Comparison of ENCODE assay signal across 17 cellular contexts in the genomic region with DNA sequence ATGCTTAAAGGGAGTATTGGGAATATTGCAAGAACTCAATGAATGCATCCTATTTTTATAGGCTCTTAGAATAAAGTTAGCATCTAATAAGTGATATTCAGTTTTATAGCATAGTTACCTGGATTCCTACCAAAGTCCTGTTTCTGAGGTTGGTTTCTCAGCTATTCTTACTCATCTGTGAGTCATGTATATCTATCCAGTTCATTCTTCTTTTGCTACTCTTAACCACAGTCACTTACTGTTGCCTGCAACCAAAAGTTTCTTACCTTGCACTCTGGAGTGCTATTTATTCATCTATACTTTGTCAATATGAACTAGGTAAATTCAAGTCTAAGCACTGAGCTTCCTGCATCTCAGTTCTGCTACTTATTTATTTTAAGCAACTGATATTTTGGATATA.
DNase-seq lines count a peak whose midpoint lies in the region; ATAC-seq, FAIRE-seq and TF ChIP-seq lines count a peak whose summit lies in the region.
"Had no signal": no experiment of that assay in that cellular context is flagged by ENCODE, and none has a peak within 500 bp of the region (broad histone marks: within the 10 kb centered on the region; RNA-seq: fewer than 3 reads in every experiment).

No MANE protein-coding gene starts in this region.

- no peak overlapping the region for H3K4me3 Mint-ChIP-seq in activated CD4-positive, alpha-beta T cell treated with anti-CD3 and anti-CD28 coated beads for 36 hours
- H3K4me3 Mint-ChIP-seq in astrocyte (ENCODE audit: unreplicated experiment): no peak overlapping the region
- H3K4me3 Mint-ChIP-seq in stimulated activated naive CD8-positive, alpha-beta T cell treated with anti-CD3 and anti-CD28 coated beads, Interleukin-15, amount 100 ng/mL, for 72 hours: no peak overlapping the region
- H3K4me3 Mint-ChIP-seq in stimulated activated memory B cell treated with anti-CD40 and anti-IgM and Interleukin-4, amounts not matched to agents 10 μg/mL and 1 μg/mL and 100 μg/mL, for 72 hours: no peak overlapping the region
- H3K4me3 Mint-ChIP-seq: activated T-cell treated with anti-CD3 and anti-CD28 coated beads, Interleukin-2, amount 50 U/mL, for 4 hours; T-helper 1 cell treated with Interleukin-12 subunit alpha and Interleukin-12 subunit beta and Interleukin-4 antibody, amounts not matched to agents 30 μg/mL and 1 μg/mL, for 36 hours had no signal

- DNase-seq in activated CD4-positive, alpha-beta T cell treated with anti-CD3 and anti-CD28 coated beads for 36 hours: no peak
- no peak for DNase-seq in activated CD4-positive, alpha-beta T cell treated with anti-CD3 and anti-CD28 coated beads, Interleukin-2, amount 50 U/mL, for 4 hours
- peak; percentile 75 for DNase-seq in astrocyte (ENCODE audit: low read depth)
- DNase-seq in stimulated activated naive CD8-positive, alpha-beta T cell treated with anti-CD3 and anti-CD28 coated beads, Interleukin-15, amount 100 ng/mL, for 72 hours: no peak
- no peak for DNase-seq in HAP-1 (ENCODE audit: low spot score in 2 of 2)
- DNase-seq: activated CD4-positive, alpha-beta T cell treated with anti-CD3 and anti-CD28 coated beads for 4 hours; activated T-cell treated with anti-CD3 and anti-CD28 coated beads, Interleukin-2, amount 50 U/mL, for 4 hours; amygdala; Caco-2; foreskin melanocyte; NCI-H446; spleen had no signal

- ATAC-seq in activated CD4-positive, alpha-beta T cell treated with anti-CD3 and anti-CD28 coated beads for 36 hours: peak; percentile 51
- ATAC-seq in HG03432 (IDR thresholded peaks at IDR 0.05; ENCODE audit: unreplicated experiment) (peak; percentile 71), HG02623 (IDR thresholded peaks at IDR 0.05; ENCODE audit: unreplicated experiment) (no peak)
- peak; percentile 60 for ATAC-seq in stimulated activated naive CD8-positive, alpha-beta T cell treated with anti-CD3 and anti-CD28 coated beads, Interleukin-15, amount 100 ng/mL, for 72 hours
- no peak for ATAC-seq in stimulated activated memory B cell treated with anti-CD40 and anti-IgM and Interleukin-4, amounts not matched to agents 10 μg/mL and 1 μg/mL and 100 μg/mL, for 72 hours
- ATAC-seq: A549; activated T-cell treated with anti-CD3 and anti-CD28 coated beads, Interleukin-2, amount 50 U/mL, for 4 hours had no signal

- H3K4me1 Mint-ChIP-seq in activated CD4-positive, alpha-beta T cell treated with anti-CD3 and anti-CD28 coated beads for 36 hours: no peaks in the 10 kb centered on the region
- H3K4me1 Mint-ChIP-seq in astrocyte (ENCODE audit: low read depth, unreplicated experiment): peaks cover 9% of the 10 kb centered on the region
- no peaks in the 10 kb centered on the region for H3K4me1 Mint-ChIP-seq in stimulated activated naive CD8-positive, alpha-beta T cell treated with anti-CD3 and anti-CD28 coated beads, Interleukin-15, amount 100 ng/mL, for 72 hours
- H3K4me1 Mint-ChIP-seq in stimulated activated memory B cell treated with anti-CD40 and anti-IgM and Interleukin-4, amounts not matched to agents 10 μg/mL and 1 μg/mL and 100 μg/mL, for 72 hours: peaks cover 27% of the 10 kb centered on the region

- H3K27me3 Mint-ChIP-seq in activated CD4-positive, alpha-beta T cell treated with anti-CD3 and anti-CD28 coated beads for 36 hours: no peaks in the 10 kb centered on the region
- H3K27me3 Mint-ChIP-seq in astrocyte (ENCODE audit: low read depth, unreplicated experiment): peaks cover 3% of the 10 kb centered on the region
- H3K27me3 Mint-ChIP-seq in stimulated activated naive CD8-positive, alpha-beta T cell treated with anti-CD3 and anti-CD28 coated beads, Interleukin-15, amount 100 ng/mL, for 72 hours: peaks cover 2% of the 10 kb centered on the region
- no peaks in the 10 kb centered on the region for H3K27me3 Mint-ChIP-seq in stimulated activated memory B cell treated with anti-CD40 and anti-IgM and Interleukin-4, amounts not matched to agents 10 μg/mL and 1 μg/mL and 100 μg/mL, for 72 hours

- no peak overlapping the region for H3K4me2 ChIP-seq in astrocyte (ENCODE audit: low read length)
- H3K4me2 ChIP-seq: A549 had no signal

- TF ChIP-seq CTCF in astrocyte (IDR thresholded peaks at IDR 0.05; ENCODE audit: insufficient read depth, low read depth, low read length): no peak

- H3K27ac Mint-ChIP-seq in activated CD4-positive, alpha-beta T cell treated with anti-CD3 and anti-CD28 coated beads for 36 hours: no peak overlapping the region
- H3K27ac Mint-ChIP-seq in astrocyte (ENCODE audit: unreplicated experiment): no peak overlapping the region
- H3K27ac Mint-ChIP-seq in stimulated activated naive CD8-positive, alpha-beta T cell treated with anti-CD3 and anti-CD28 coated beads, Interleukin-15, amount 100 ng/mL, for 72 hours: no peak overlapping the region
- H3K27ac Mint-ChIP-seq in stimulated activated memory B cell treated with anti-CD40 and anti-IgM and Interleukin-4, amounts not matched to agents 10 μg/mL and 1 μg/mL and 100 μg/mL, for 72 hours: no peak overlapping the region
- H3K27ac Mint-ChIP-seq: T-helper 1 cell treated with Interleukin-12 subunit alpha and Interleukin-12 subunit beta and Interleukin-4 antibody, amounts not matched to agents 30 μg/mL and 1 μg/mL, for 36 hours had no signal

- H3K9ac ChIP-seq in astrocyte (ENCODE audit: low read length): no peak overlapping the region

- intact Hi-C loops in activated CD4-positive, alpha-beta T cell treated with anti-CD3 and anti-CD28 coated beads for 36 hours (cut with DNase I, micrococcal nuclease): no loop called here

- H3K9me3 ChIP-seq in astrocyte (ENCODE audit: insufficient read depth, low read depth, low read length): no peaks in the 10 kb centered on the region
- no peaks in the 10 kb centered on the region; the same call in 1 of the 2 replicates for H3K9me3 ChIP-seq in HAP-1
- H3K9me3 ChIP-seq: A549, Caco-2, spleen had no signal

- no peaks in the 10 kb centered on the region for H4K20me1 ChIP-seq in astrocyte (ENCODE audit: insufficient read depth, low read length)

- no peak for FAIRE-seq in astrocyte (lab: Jason Lieb, UNC)
- FAIRE-seq: A549 had no signal

- H3K79me2 ChIP-seq in astrocyte (ENCODE audit: insufficient read depth, low read length): no peaks in the 10 kb centered on the region

- CTCF ChIA-PET in activated CD4-positive, alpha-beta T cell treated with anti-CD3 and anti-CD28 coated beads for 36 hours (lab: Charles Lee): interaction anchor here (0.5 kb wide), 1 partner anchor 563 kb away, joined by 4 read pairs; no protein-coding TSS in a partner anchor

- no peak overlapping the region for H3K27ac ChIP-seq in astrocyte (ENCODE audit: low read depth, low read length)
- H3K27ac ChIP-seq: A549, spleen had no signal

- H3K4me1 ChIP-seq in astrocyte (ENCODE audit: insufficient read depth, low read length) (no peaks in the 10 kb centered on the region), HAP-1 (no peaks in the 10 kb centered on the region)
- H3K4me1 ChIP-seq: A549 had no signal

- no peak overlapping the region for H3K4me3 ChIP-seq in astrocyte (ENCODE audit: insufficient read depth, low read depth, low read length)
- H3K4me3 ChIP-seq in HAP-1: no peak overlapping the region
- H3K4me3 ChIP-seq: A549, spleen had no signal

- H3K36me3 ChIP-seq in astrocyte (ENCODE audit: insufficient read depth, low read length) (no peaks in the 10 kb centered on the region), HAP-1 (replicated peaks) (no peaks in the 10 kb centered on the region)
- H3K36me3 ChIP-seq: spleen had no signal

- no peaks in the 10 kb centered on the region for H3K36me3 Mint-ChIP-seq in activated CD4-positive, alpha-beta T cell treated with anti-CD3 and anti-CD28 coated beads for 36 hours (ENCODE audit: low read depth)
- H3K36me3 Mint-ChIP-seq in astrocyte (ENCODE audit: low read depth, unreplicated experiment): peaks cover 2% of the 10 kb centered on the region
- H3K36me3 Mint-ChIP-seq in stimulated activated memory B cell treated with anti-CD40 and anti-IgM and Interleukin-4, amounts not matched to agents 10 μg/mL and 1 μg/mL and 100 μg/mL, for 72 hours: no peaks in the 10 kb centered on the region

- POLR2A ChIA-PET in activated CD4-positive, alpha-beta T cell treated with anti-CD3 and anti-CD28 coated beads for 36 hours (lab: Charles Lee): interaction anchor here (0.6 kb wide), 1 partner anchor 190 kb away, joined by 3 read pairs; no protein-coding TSS in a partner anchor

- in situ Hi-C loops in HAP-1 (cut with MboI; ENCODE audit: low sequenced_read_pairs): no loop called here

- H3K27me3 ChIP-seq in astrocyte (ENCODE audit: insufficient read depth, low read length) (no peaks in the 10 kb centered on the region), HAP-1 (ENCODE audit: low read depth) (no peaks in the 10 kb centered on the region)
- H3K27me3 ChIP-seq: spleen had no signal

- H3K9me3 Mint-ChIP-seq in activated CD4-positive, alpha-beta T cell treated with anti-CD3 and anti-CD28 coated beads for 36 hours (ENCODE audit: low read depth): no peaks in the 10 kb centered on the region
- H3K9me3 Mint-ChIP-seq in astrocyte (ENCODE audit: unreplicated experiment): peaks cover 2% of the 10 kb centered on the region
- peaks cover 0 to 2% of the 10 kb centered on the region in 2 donors for H3K9me3 Mint-ChIP-seq in stimulated activated naive CD8-positive, alpha-beta T cell treated with anti-CD3 and anti-CD28 coated beads, Interleukin-15, amount 100 ng/mL, for 72 hours
- H3K9me3 Mint-ChIP-seq in stimulated activated memory B cell treated with anti-CD40 and anti-IgM and Interleukin-4, amounts not matched to agents 10 μg/mL and 1 μg/mL and 100 μg/mL, for 72 hours: no peaks in the 10 kb centered on the region

- no peak overlapping the region for H2AFZ ChIP-seq in astrocyte (ENCODE audit: low read depth, low read length)

Comparison
In these comparisons a context has a peak if more than half of its experiments do, and no peak if none do; other contexts are left out.
1. ATAC-seq: peak in activated CD4-positive, alpha-beta T cell treated with anti-CD3 and anti-CD28 coated beads for 36 hours (single experiment), HG03432 (single experiment) and stimulated activated naive CD8-positive, alpha-beta T cell treated with anti-CD3 and anti-CD28 coated beads, Interleukin-15, amount 100 ng/mL, for 72 hours (single experiment); none in stimulated activated memory B cell treated with anti-CD40 and anti-IgM and Interleukin-4, amounts not matched to agents 10 μg/mL and 1 μg/mL and 100 μg/mL, for 72 hours (single experiment) and HG02623 (single experiment).